ENCODE assay signal across 28 cellular contexts in genomic region chr4:96874657-96875056, GRCh38.
"Had no signal": no experiment of that assay in that cellular context is flagged by ENCODE, and none has a peak within 500 bp of the region (broad histone marks: within the 10 kb centered on the region; RNA-seq: fewer than 3 reads in every experiment).

No MANE protein-coding gene starts in this region.

- DNase-seq: hippocampal formation; islet precursor cell; left ventricle myocardium inferior; midbrain; mucosa of descending colon; naive thymus-derived CD4-positive, alpha-beta T cell; ovary; posterior cingulate gyrus; retina; right cardiac atrium; stimulated activated CD4-positive, alpha-beta T cell treated with anti-CD3 and anti-CD28 coated beads, Interleukin-12 subunit alpha, Interleukin-12 subunit beta, amount 100 ng/mL, for 4 hours; stimulated activated CD4-positive, alpha-beta T cell treated with anti-CD3 and anti-CD28 coated beads, Interleukin-15, amount 100 ng/mL, for 24 hours; stimulated activated CD4-positive, alpha-beta T cell treated with anti-CD3 and anti-CD28 coated beads, Interleukin-2, amount 100 ng/mL, for 24 hours; stimulated activated CD4-positive, alpha-beta T cell treated with anti-CD3 and anti-CD28 coated beads, Interleukin-4, amount 100 ng/mL, for 1 hour; stimulated activated naive B cell treated with anti-CD40 and anti-IgM and Interleukin-4, amounts not matched to agents 10 μg/mL and 1 μg/mL and 100 μg/mL, for 72 hours; stimulated activated naive CD8-positive, alpha-beta T cell treated with anti-CD3 and anti-CD28 coated beads, Interleukin-15, Interleukin-2, amounts not matched to agents 100 U/mL and 50 U/mL, for 24 hours; stomach; tibial artery; trophoblast cell; upper lobe of right lung had no signal

- H3K27ac Mint-ChIP-seq: naive thymus-derived CD4-positive, alpha-beta T cell; natural killer cell treated with Interleukin-12 subunit alpha and Interleukin-12 subunit beta and Interleukin-15 and Interleukin-18, amount 100 ng/mL, for 72 hours; stimulated activated naive B cell treated with anti-CD40 and anti-IgM and Interleukin-4, amounts not matched to agents 10 μg/mL and 1 μg/mL and 100 μg/mL, for 72 hours had no signal

- H3K4me3 ChIP-seq: left ventricle myocardium inferior, lung, mucosa of descending colon, ovary, prostate gland, skin epidermis, stomach, suprapubic skin, thoracic aorta, tibial artery, upper lobe of right lung had no signal

- H3K27me3 ChIP-seq: ovary, stomach, suprapubic skin, tibial artery, upper lobe of right lung had no signal

- H3K36me3 Mint-ChIP-seq: stimulated activated naive B cell treated with anti-CD40 and anti-IgM and Interleukin-4, amounts not matched to agents 10 μg/mL and 1 μg/mL and 100 μg/mL, for 72 hours had no signal

- H3K27ac ChIP-seq: left ventricle myocardium inferior, ovary, prostate gland, skin epidermis, stomach, suprapubic skin, thoracic aorta, tibial artery, upper lobe of right lung had no signal

- H3K4me1 Mint-ChIP-seq: naive thymus-derived CD4-positive, alpha-beta T cell; stimulated activated naive B cell treated with anti-CD40 and anti-IgM and Interleukin-4, amounts not matched to agents 10 μg/mL and 1 μg/mL and 100 μg/mL, for 72 hours had no signal

- H3K4me3 Mint-ChIP-seq: naive thymus-derived CD4-positive, alpha-beta T cell; natural killer cell treated with Interleukin-12 subunit alpha and Interleukin-12 subunit beta and Interleukin-15 and Interleukin-18, amount 100 ng/mL, for 72 hours; stimulated activated naive B cell treated with anti-CD40 and anti-IgM and Interleukin-4, amounts not matched to agents 10 μg/mL and 1 μg/mL and 100 μg/mL, for 72 hours had no signal

- ATAC-seq: mucosa of descending colon; naive thymus-derived CD4-positive, alpha-beta T cell; natural killer cell treated with Interleukin-12 subunit alpha and Interleukin-12 subunit beta and Interleukin-15 and Interleukin-18, amount 100 ng/mL, for 72 hours; right cardiac atrium; sciatic nerve; stimulated activated naive B cell treated with anti-CD40 and anti-IgM and Interleukin-4, amounts not matched to agents 10 μg/mL and 1 μg/mL and 100 μg/mL, for 72 hours; stimulated activated naive CD8-positive, alpha-beta T cell treated with anti-CD3 and anti-CD28 coated beads, Interleukin-15, Interleukin-2, amounts not matched to agents 100 U/mL and 50 U/mL, for 24 hours; upper lobe of right lung had no signal

- H3K27me3 Mint-ChIP-seq: naive thymus-derived CD4-positive, alpha-beta T cell; natural killer cell treated with Interleukin-12 subunit alpha and Interleukin-12 subunit beta and Interleukin-15 and Interleukin-18, amount 100 ng/mL, for 72 hours; stimulated activated naive B cell treated with anti-CD40 and anti-IgM and Interleukin-4, amounts not matched to agents 10 μg/mL and 1 μg/mL and 100 μg/mL, for 72 hours had no signal

- H3K36me3 ChIP-seq: left ventricle myocardium inferior, ovary, prostate gland, stomach, suprapubic skin, thoracic aorta, tibial artery, upper lobe of right lung had no signal

- H3K4me1 ChIP-seq: left ventricle myocardium inferior, prostate gland, stomach, suprapubic skin, tibial artery, upper lobe of right lung had no signal

- FAIRE-seq: urothelium cell line had no signal

- H3K9me3 ChIP-seq: prostate gland, suprapubic skin, thoracic aorta, tibial artery, upper lobe of right lung had no signal
